ENCODE assay signal across 6 cellular contexts in genomic region chr16:30064746-30065111, GRCh38. TPM values are rescaled to one million over a fixed set of nuclear protein-coding genes. Genes with fewer than 3 reads are reported as not detected.
DNase-seq lines count a peak whose midpoint lies in the region; ATAC-seq, FAIRE-seq and TF ChIP-seq lines count a peak whose summit lies in the region.

No MANE protein-coding gene starts in this region.

- TF ChIP-seq RAD21 in A549 (conservative IDR thresholded peaks at IDR 0.05 in 1 of 2, IDR thresholded peaks at IDR 0.05 in 1 of 2) = no peak

- CTCF ChIA-PET in A549 (lab: Yijun Ruan, JAX) = interaction anchor here (3.3 to 9.9 kb wide), 5 partner anchors 10 to 33 kb away, joined by 13 to 119 read pairs (median 44); partner anchors contain the start of genes PPP4C, TBX6 and TLCD3B

- TF ChIP-seq POLR2A in A549 (IDR thresholded peaks at IDR 0.05; ENCODE audit: low read length) (no peak), thyroid gland (IDR thresholded peaks at IDR 0.05) (no peak)

- POLR2A ChIA-PET in A549 (lab: Yijun Ruan, JAX) = interaction anchor here (0.5 to 3.5 kb wide), 14 partner anchors 10 to 1094 kb away, joined by 3 to 67 read pairs (median 8); partner anchors contain the start of genes KIF22, PPP4C, TBX6 and YPEL3

- WGBS in A549 (ENCODE audit: missing lambda C conversion rate) = under 1% methylated on average over 20 of the region's 26 CpGs
- 2% methylated on average over 18 of the region's 26 CpGs; no CpG with 5 or more reads in 1 of the 2 donors for WGBS in thyroid gland, 2 donors

- H3K36me3 ChIP-seq in cardiac muscle cell (peaks cover 29% of the 10 kb centered on the region), thyroid gland (peaks cover 24 to 28% of the 10 kb centered on the region in 2 donors)

- no peaks in the 10 kb centered on the region for H3K9me3 ChIP-seq in A549
- H3K9me3 ChIP-seq in cardiac muscle cell (ENCODE audit: low read depth) = no peaks in the 10 kb centered on the region
- no peaks in the 10 kb centered on the region for H3K9me3 ChIP-seq in thyroid gland

- no peak for TF ChIP-seq EP300 in A549 (IDR thresholded peaks at IDR 0.05)

- intact Hi-C loops in thyroid gland (cut with DNase I) = no loop called here

- DNase-seq in A549 (ENCODE audit: low read depth in 1 of 2, low spot score in 1 of 2) (no peak), LNCaP clone FGC (ENCODE audit: low read depth) (no peak), cardiac muscle cell (ENCODE audit: low read depth in 1 of 2, low spot score in 1 of 2) (no peak), thyroid gland (no peak)

- no peak for FAIRE-seq in A549 (lab: Jason Lieb, UNC)

- peak overlapping the region; percentile 73 for H3K4me3 ChIP-seq in A549
- peak overlapping the region; percentile 98 for H3K4me3 ChIP-seq in LNCaP clone FGC (ENCODE audit: low read depth, low read length)
- H3K4me3 ChIP-seq in cardiac muscle cell = peak overlapping the region; percentile 85
- peak overlapping the region; percentile 42 to 95 (median 69) for H3K4me3 ChIP-seq in thyroid gland (replicated peaks in 1 of 3)

- peak overlapping the region; percentile 90 for H3K4me2 ChIP-seq in A549

- H3K4me1 ChIP-seq in A549 = peaks cover 34% of the 10 kb centered on the region
- H3K4me1 ChIP-seq in cardiac muscle cell (ENCODE audit: low read depth) = peaks cover 44% of the 10 kb centered on the region
- peaks cover 20 to 40% of the 10 kb centered on the region in 2 donors for H3K4me1 ChIP-seq in thyroid gland

- H3K27me3 ChIP-seq in cardiac muscle cell = no peaks in the 10 kb centered on the region
- no peaks in the 10 kb centered on the region for H3K27me3 ChIP-seq in thyroid gland

- ATAC-seq in A549 = no peak; a peak in 2 of 6 replicates
- ATAC-seq in GM19351 (IDR thresholded peaks at IDR 0.05; ENCODE audit: unreplicated experiment) = no peak
- no peak for ATAC-seq in HG02970 (IDR thresholded peaks at IDR 0.05; ENCODE audit: low FRiP score, unreplicated experiment)

- TF ChIP-seq CTCF in A549 (IDR thresholded peaks at IDR 0.05) = no peak
- TF ChIP-seq CTCF in LNCaP clone FGC (IDR thresholded peaks at IDR 0.05; ENCODE audit: control insufficient read depth, extremely low read depth, insufficient read depth) = no peak
- no peak for TF ChIP-seq CTCF in cardiac muscle cell (IDR thresholded peaks at IDR 0.05; ENCODE audit: low read depth, low read length)
- no peak for TF ChIP-seq CTCF in thyroid gland (IDR thresholded peaks at IDR 0.05)

- H3K27ac ChIP-seq in A549 (peak overlapping the region; percentile 96 to 97), cardiac muscle cell (peak overlapping the region; percentile 92), thyroid gland (peak overlapping the region; percentile 97 to 99 (median 98))

TF ChIP-seq in A549, 52 proteins besides CTCF, POLR2A, EP300 and RAD21 (continues in another document):
- no peak for TF ChIP-seq NPAS2 (CRISPR knock-in tag; IDR thresholded peaks at IDR 0.05; ENCODE audit: borderline replicate concordance)
- no peak for TF ChIP-seq HOXB13 (CRISPR knock-in tag; IDR thresholded peaks at IDR 0.05; ENCODE audit: low read depth)
- no peak for TF ChIP-seq JUN (IDR thresholded peaks at IDR 0.05)
- no peak for TF ChIP-seq PHF8 (IDR thresholded peaks at IDR 0.05; ENCODE audit: borderline replicate concordance, low read depth)
- TF ChIP-seq ESRRA (IDR thresholded peaks at IDR 0.05; ENCODE audit: borderline replicate concordance, low read length) = no peak
- no peak for TF ChIP-seq HOXA7 (CRISPR knock-in tag; IDR thresholded peaks at IDR 0.05)
- no peak for TF ChIP-seq TP53 (CRISPR knock-in tag; IDR thresholded peaks at IDR 0.05)
- no peak for TF ChIP-seq NR3C1 (IDR thresholded peaks at IDR 0.05)
- TF ChIP-seq RFX5 (IDR thresholded peaks at IDR 0.05) = no peak
- TF ChIP-seq CHD2 (IDR thresholded peaks at IDR 0.05; ENCODE audit: low read length, partially characterized antibody) = no peak
- no peak for TF ChIP-seq REST (IDR thresholded peaks at IDR 0.05)

RNA-seq across cellular contexts. Expression of gene ALDOA, which starts 0.8 kb away (rescaled TPM):
- polyA plus RNA-seq in A549 (2011; rRNA removed) = 741 and 761 TPM in 2 replicates
- 1,311 and 1,575 TPM in 2 replicates for polyA plus RNA-seq in A549 (2012; cell fraction: cytosol; rRNA removed)
- polyA plus RNA-seq in A549 (2012; cell fraction: nucleus; rRNA removed) = 1,948 and 2,569 TPM in 2 replicates
- polyA plus RNA-seq in A549 (2017; fragmentation: RNase III; extraction: RNeasy Plus Mini Kit Qiagen cat#74134 plus additional on column Dnase treatment) = 1,254 to 1,331 TPM (median 1,286 TPM) in 3 replicates
- 1,184 and 1,372 TPM in 2 replicates for polyA minus RNA-seq in A549 (2011; rRNA and poly(A)+ RNA removed)
- 3,852 and 5,767 TPM in 2 replicates for total RNA-seq in cardiac muscle cell
- 5,441 and 6,816 TPM in 2 replicates for polyA plus RNA-seq in cardiac muscle cell
- 1,000 to 10,000 TPM in 3 of 4 donors, 100 to 1,000 TPM in 1; 752 to 2,025 (median 1,174) TPM for total RNA-seq in thyroid gland

RNA-seq across cellular contexts. Expression of gene PPP4C, which starts 11.1 kb away (rescaled TPM):
- polyA plus RNA-seq in A549 (2011; rRNA removed) (102 and 117 TPM in 2 replicates), A549 (2017; fragmentation: RNase III; extraction: RNeasy Plus Mini Kit Qiagen cat#74134 plus additional on column Dnase treatment) (107 to 117 TPM (median 115 TPM) in 3 replicates), cardiac muscle cell (217 and 225 TPM in 2 replicates)
- 237 and 266 TPM in 2 replicates for polyA plus RNA-seq in A549 (2012; cell fraction: cytosol; rRNA removed)
- 236 and 260 TPM in 2 replicates for polyA plus RNA-seq in A549 (2012; cell fraction: nucleus; rRNA removed)
- polyA minus RNA-seq in A549 (2011; rRNA and poly(A)+ RNA removed) = 326 and 415 TPM in 2 replicates
- total RNA-seq in cardiac muscle cell (94.3 and 134 TPM in 2 replicates), thyroid gland (10 to 100 TPM; 43.6 to 59.9 (median 50.8) TPM)

RNA-seq across cellular contexts. Expression of gene TBX6, which starts 27.0 kb away (rescaled TPM):
- 0.11 and 0.14 TPM in 2 replicates for polyA plus RNA-seq in A549 (2011; rRNA removed)
- 0.12 and 0.17 TPM in 2 replicates for polyA plus RNA-seq in A549 (2012; cell fraction: cytosol; rRNA removed)
- polyA plus RNA-seq in A549 (2012; cell fraction: nucleus; rRNA removed) = 0.39 and 0.49 TPM in 2 replicates
- 0.26 to 0.63 TPM (median 0.62 TPM) in 3 replicates for polyA plus RNA-seq in A549 (2017; fragmentation: RNase III; extraction: RNeasy Plus Mini Kit Qiagen cat#74134 plus additional on column Dnase treatment)
- polyA minus RNA-seq in A549 (2011; rRNA and poly(A)+ RNA removed) = 0.44 TPM in 1 of 2 replicates, not detected in the other
- 1.6 and 5.0 TPM in 2 replicates for total RNA-seq in cardiac muscle cell
- 2.2 and 8.9 TPM in 2 replicates for polyA plus RNA-seq in cardiac muscle cell
- total RNA-seq in thyroid gland = 1 to 10 TPM; 1.6 to 3.3 (median 2.4) TPM

RNA-seq across cellular contexts. Expression of gene YPEL3, which starts 31.3 kb away (rescaled TPM):
- 4.5 and 5.5 TPM in 2 replicates for polyA plus RNA-seq in A549 (2011; rRNA removed)
- polyA plus RNA-seq in A549 (2012; cell fraction: cytosol; rRNA removed) = 7.5 and 11.3 TPM in 2 replicates
- 16.3 and 19.4 TPM in 2 replicates for polyA plus RNA-seq in A549 (2012; cell fraction: nucleus; rRNA removed)
- polyA plus RNA-seq in A549 (2017; fragmentation: RNase III; extraction: RNeasy Plus Mini Kit Qiagen cat#74134 plus additional on column Dnase treatment) = 6.1 to 8.3 TPM (median 8.1 TPM) in 3 replicates
- 1.8 and 2.0 TPM in 2 replicates for polyA minus RNA-seq in A549 (2011; rRNA and poly(A)+ RNA removed)
- total RNA-seq in cardiac muscle cell = 67.1 and 107 TPM in 2 replicates
- 115 and 143 TPM in 2 replicates for polyA plus RNA-seq in cardiac muscle cell
- total RNA-seq in thyroid gland = 100 to 1,000 TPM in 1 of 4 donors, 10 to 100 TPM in 3; 32.4 to 372 (median 68.0) TPM

RNA-seq across cellular contexts. Expression of gene TLCD3B, which starts 33.7 kb away (rescaled TPM):
- polyA plus RNA-seq in A549 (2011; rRNA removed) (0.16 and 0.30 TPM in 2 replicates), A549 (2017; fragmentation: RNase III; extraction: RNeasy Plus Mini Kit Qiagen cat#74134 plus additional on column Dnase treatment) (0.35 to 0.71 TPM (median 0.68 TPM) in 3 replicates), cardiac muscle cell (not detected in 2 replicates)
- 0.52 and 0.75 TPM in 2 replicates for polyA plus RNA-seq in A549 (2012; cell fraction: cytosol; rRNA removed)
- 1.6 and 2.7 TPM in 2 replicates for polyA plus RNA-seq in A549 (2012; cell fraction: nucleus; rRNA removed)
- polyA minus RNA-seq in A549 (2011; rRNA and poly(A)+ RNA removed) = 0.49 TPM in 1 of 2 replicates, not detected in the other
- total RNA-seq in cardiac muscle cell (0.21 and 0.36 TPM in 2 replicates), thyroid gland (under 1 TPM in 2 of 4 donors, not detected in 2; 0.54 to 0.79 TPM)
